21 cellular contexts compared by ENCODE assay signal in the genomic region with DNA sequence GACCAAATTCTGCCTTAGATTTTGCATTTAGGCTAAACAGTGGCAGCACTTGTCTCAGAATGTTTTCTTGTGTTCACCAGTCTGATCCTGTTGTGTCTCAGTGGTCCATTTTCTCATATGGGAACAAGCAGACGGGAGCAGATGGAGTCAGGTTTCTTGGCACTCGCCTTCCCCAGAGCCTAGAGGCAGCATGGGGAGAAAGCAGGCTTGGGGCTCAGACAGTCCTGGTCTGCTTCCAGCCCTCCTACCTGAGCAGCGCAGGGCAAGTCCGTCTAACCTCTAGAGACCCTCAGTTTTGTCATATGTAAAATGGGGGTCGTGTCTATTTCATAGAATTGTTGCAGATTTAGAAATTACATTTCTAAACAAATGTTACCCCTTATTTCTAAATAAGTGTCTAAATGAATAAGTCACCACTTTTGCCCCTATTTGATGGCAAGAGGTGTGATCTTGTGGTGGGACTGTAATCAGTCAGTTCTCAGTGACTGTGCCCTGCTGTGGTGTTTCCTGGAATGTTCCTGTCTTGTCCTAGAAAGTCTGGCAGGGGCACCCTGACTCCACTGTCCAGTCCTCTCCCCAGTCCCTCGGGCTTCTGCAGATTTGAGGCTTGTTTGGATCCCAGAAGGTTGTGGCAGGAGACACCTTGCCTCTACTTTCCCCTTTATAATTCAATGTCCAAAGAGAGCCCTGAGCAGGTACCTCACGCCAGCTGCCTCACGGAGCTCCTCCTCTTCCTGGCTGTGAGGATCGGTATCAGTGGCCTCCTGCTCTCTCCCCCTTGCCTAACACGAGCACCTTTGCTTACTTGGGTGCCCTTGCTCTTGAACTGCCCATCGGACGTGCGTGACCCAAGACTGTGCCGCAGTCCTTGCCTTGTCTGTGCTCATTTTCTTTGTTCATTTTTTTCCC. TPM values are rescaled to one million over a fixed set of nuclear protein-coding genes. Genes with fewer than 3 reads are reported as not detected.
DNase-seq lines count a peak whose midpoint lies in the region; ATAC-seq and TF ChIP-seq lines count a peak whose summit lies in the region.
"Had no signal": no experiment of that assay in that cellular context is flagged by ENCODE, and none has a peak within 500 bp of the region (broad histone marks: within the 10 kb centered on the region; RNA-seq: fewer than 3 reads in every experiment).

No MANE protein-coding gene starts in this region.

- peaks cover 96% of the 10 kb centered on the region for H3K36me3 Mint-ChIP-seq in activated T-cell treated with anti-CD3 and anti-CD28 coated beads, Interleukin-2, amount 50 U/mL, for 24 hours (ENCODE audit: low read depth)

- DNase-seq in activated T-cell treated with anti-CD3 and anti-CD28 coated beads, Interleukin-2, amount 50 U/mL, for 24 hours: no peak
- no peak for DNase-seq in activated T-cell treated with anti-CD3 and anti-CD28 coated beads, Interleukin-2, amount 50 U/mL, for 1 hour
- DNase-seq in RWPE2 (ENCODE audit: low spot score) (peak; percentile 24), iris pigment epithelial cell (ENCODE audit: low read depth) (peak; percentile 35), gastrocnemius medialis (peak; percentile 40 to 75), NCI-H2081 (lab: John Stamatoyannopoulos, UW) (no peak), PC-9 (no peak)
- DNase-seq: activated B cell treated with CpG ODN at 0.5 μM for 24 hours; activated CD4-positive, alpha-beta memory T cell treated with anti-CD3 and anti-CD28 coated beads for 36 hours; activated T-cell treated with anti-CD3 and anti-CD28 coated beads, Interleukin-2, amount 50 U/mL, for 48 hours; colonic mucosa; endodermal cell; naive B cell; NCI-H1092; NCI-H2081 treated with DMSO at 0.1 percent for 48 hours; NCI-H524 treated with DMSO at 0.1 percent for 48 hours; T-helper 9 cell had no signal

- POLR2A ChIA-PET in PC-9 (lab: Charles Lee; ENCODE audit: unreplicated experiment): no interaction called here

- intact Hi-C loops in gastrocnemius medialis (cut with DNase I; ENCODE audit: low total_unique reads): loop anchor here (1.0 to 5.0 kb wide), 4 partner anchors 17 to 264 kb away; partner anchors contain the start of genes DOK7 and RGS12
- intact Hi-C loops in PC-9 (cut with micrococcal nuclease; ENCODE audit: unreplicated experiment): no loop called here

- in situ Hi-C loops in gastrocnemius medialis (cut with MboI; ENCODE audit: low sequenced_read_pairs in 4 of 4): loop anchor here in 1 of 4 donors (25.0 kb wide), 1 partner anchor 241 kb away; the partner anchor contains the start of gene DOK7

- ATAC-seq in RWPE2 (ENCODE audit: low read depth) (no peak), gastrocnemius medialis (peak; percentile 61 to 71), GM18907 (IDR thresholded peaks at IDR 0.05; ENCODE audit: unreplicated experiment) (no peak)
- ATAC-seq: pancreas, SK-N-SH treated with all-trans-retinoic acid at 6 μM for 48 hours had no signal

- H3K27me3 Mint-ChIP-seq in activated T-cell treated with anti-CD3 and anti-CD28 coated beads, Interleukin-2, amount 50 U/mL, for 24 hours: no peaks in the 10 kb centered on the region
- H3K27me3 Mint-ChIP-seq: activated B cell treated with CpG ODN at 0.5 μM for 24 hours; activated CD4-positive, alpha-beta memory T cell treated with anti-CD3 and anti-CD28 coated beads for 36 hours; activated naive CD4-positive, alpha-beta T cell treated with anti-CD3 and anti-CD28 coated beads, Interleukin-2, amount 50 U/mL, for 24 hours; naive B cell had no signal

- peak overlapping the region; percentile 27 for H3K27ac Mint-ChIP-seq in activated T-cell treated with anti-CD3 and anti-CD28 coated beads, Interleukin-2, amount 50 U/mL, for 24 hours
- H3K27ac Mint-ChIP-seq: activated B cell treated with CpG ODN at 0.5 μM for 24 hours; activated CD4-positive, alpha-beta memory T cell treated with anti-CD3 and anti-CD28 coated beads for 36 hours; activated naive CD4-positive, alpha-beta T cell treated with anti-CD3 and anti-CD28 coated beads, Interleukin-2, amount 50 U/mL, for 24 hours; endodermal cell had no signal

- no TSS peak for BruUV-seq in PC-9 (replicated peaks; lab: Mats Ljungman, UMichigan)

- CTCF ChIA-PET in PC-9 (lab: Charles Lee): no interaction called here

- no peak for TF ChIP-seq POLR2A in gastrocnemius medialis (IDR thresholded peaks at IDR 0.05)

- H3K36me3 ChIP-seq in RWPE2 (ENCODE audit: low read depth): peaks cover 34% of the 10 kb centered on the region
- H3K36me3 ChIP-seq in gastrocnemius medialis: peaks cover 0 to 56% of the 10 kb centered on the region in 2 donors
- H3K36me3 ChIP-seq in PC-9 (ENCODE audit: low read depth): no peaks in the 10 kb centered on the region

- H2AFZ ChIP-seq in PC-9: no peak overlapping the region

- H3K27ac ChIP-seq in RWPE2 (ENCODE audit: poor library complexity, severe bottlenecking): no peak overlapping the region
- H3K27ac ChIP-seq in gastrocnemius medialis: peak overlapping the region; percentile 69 to 81 (median 76)
- no peak overlapping the region for H3K27ac ChIP-seq in PC-9
- H3K27ac ChIP-seq: colonic mucosa, pancreas had no signal

- no peak for TF ChIP-seq CTCF in RWPE2 (IDR thresholded peaks at IDR 0.05; ENCODE audit: poor library complexity, severe bottlenecking)
- no peak for TF ChIP-seq CTCF in gastrocnemius medialis (IDR thresholded peaks at IDR 0.05 in 4 of 5, conservative IDR thresholded peaks at IDR 0.05 in 1 of 5)
- TF ChIP-seq CTCF in PC-9 (conservative IDR thresholded peaks at IDR 0.05): no peak

- H3K4me1 Mint-ChIP-seq in activated T-cell treated with anti-CD3 and anti-CD28 coated beads, Interleukin-2, amount 50 U/mL, for 24 hours (ENCODE audit: low read depth): no peaks in the 10 kb centered on the region
- H3K4me1 Mint-ChIP-seq: activated B cell treated with CpG ODN at 0.5 μM for 24 hours; activated naive CD4-positive, alpha-beta T cell treated with anti-CD3 and anti-CD28 coated beads, Interleukin-2, amount 50 U/mL, for 24 hours; endodermal cell had no signal

- no peaks in the 10 kb centered on the region for H3F3A ChIP-seq in PC-9 (ENCODE audit: insufficient read depth, low read depth)

- H3K9me3 ChIP-seq in RWPE2 (ENCODE audit: severe bottlenecking) (no peaks in the 10 kb centered on the region), gastrocnemius medialis (no peaks in the 10 kb centered on the region), PC-9 (ENCODE audit: insufficient read depth, low read depth) (no peaks in the 10 kb centered on the region)
- H3K9me3 ChIP-seq: colonic mucosa, pancreas had no signal

- H3K4me1 ChIP-seq in RWPE2 (ENCODE audit: insufficient read depth, poor library complexity, severe bottlenecking) (no peaks in the 10 kb centered on the region), gastrocnemius medialis (peaks cover 18 to 23% of the 10 kb centered on the region in 2 donors), PC-9 (replicated peaks; ENCODE audit: insufficient read depth) (no peaks in the 10 kb centered on the region)
- H3K4me1 ChIP-seq: colonic mucosa, pancreas had no signal

- H3K79me2 ChIP-seq in PC-9 (ENCODE audit: low read depth): no peaks in the 10 kb centered on the region

- H3K4me3 ChIP-seq in RWPE2 (ENCODE audit: severe bottlenecking) (no peak overlapping the region), gastrocnemius medialis (no peak overlapping the region), PC-9 (no peak overlapping the region)
- H3K4me3 ChIP-seq: colonic mucosa, pancreas had no signal

- H3K9me2 ChIP-seq in PC-9 (ENCODE audit: insufficient read depth): no peaks in the 10 kb centered on the region

- H3K4me3 Mint-ChIP-seq in activated T-cell treated with anti-CD3 and anti-CD28 coated beads, Interleukin-2, amount 50 U/mL, for 24 hours: no peak overlapping the region
- H3K4me3 Mint-ChIP-seq: activated B cell treated with CpG ODN at 0.5 μM for 24 hours; activated CD4-positive, alpha-beta memory T cell treated with anti-CD3 and anti-CD28 coated beads for 36 hours; activated naive CD4-positive, alpha-beta T cell treated with anti-CD3 and anti-CD28 coated beads, Interleukin-2, amount 50 U/mL, for 24 hours; endodermal cell; naive B cell had no signal

- no peak overlapping the region for H3K4me2 ChIP-seq in PC-9

- no peaks in the 10 kb centered on the region for H4K20me1 ChIP-seq in PC-9 (ENCODE audit: insufficient read depth)

- no peaks in the 10 kb centered on the region for H3K9me3 Mint-ChIP-seq in activated T-cell treated with anti-CD3 and anti-CD28 coated beads, Interleukin-2, amount 50 U/mL, for 24 hours
- H3K9me3 Mint-ChIP-seq: activated B cell treated with CpG ODN at 0.5 μM for 24 hours; activated CD4-positive, alpha-beta memory T cell treated with anti-CD3 and anti-CD28 coated beads for 36 hours; activated naive CD4-positive, alpha-beta T cell treated with anti-CD3 and anti-CD28 coated beads, Interleukin-2, amount 50 U/mL, for 24 hours; endodermal cell; naive B cell had no signal

- H3K27me3 ChIP-seq in RWPE2 (ENCODE audit: insufficient read depth, poor library complexity, severe bottlenecking) (no peaks in the 10 kb centered on the region), gastrocnemius medialis (no peaks in the 10 kb centered on the region), PC-9 (ENCODE audit: insufficient read depth, low read depth) (no peaks in the 10 kb centered on the region)
- H3K27me3 ChIP-seq: colonic mucosa, pancreas had no signal

RNA-seq across cellular contexts. Expression of gene MSANTD1, which starts 28.1 kb away (rescaled TPM):
- total RNA-seq in gastrocnemius medialis (1 to 10 TPM in 1 of 4 donors, under 1 TPM in 3; 0.36 to 1.5 (median 0.48) TPM), PC-9 (2021) (3.1 and 3.4 TPM in 2 replicates)

Comparison
In these comparisons a context has a peak if more than half of its experiments do, and no peak if none do; other contexts are left out.
1. DNase-seq: peak in RWPE2 (single experiment), iris pigment epithelial cell (single experiment) and gastrocnemius medialis (2 of 2); none in activated T-cell treated with anti-CD3 and anti-CD28 coated beads, Interleukin-2, amount 50 U/mL, for 24 hours (single experiment), activated T-cell treated with anti-CD3 and anti-CD28 coated beads, Interleukin-2, amount 50 U/mL, for 1 hour (single experiment), NCI-H2081 (0 of 2) and PC-9 (0 of 2).
2. ATAC-seq: peak in gastrocnemius medialis (2 of 2); none in RWPE2 (single experiment) and GM18907 (single experiment).
3. H3K27ac ChIP-seq: peak in gastrocnemius medialis (4 of 4); none in RWPE2 (single experiment) and PC-9 (single experiment).